In the genomic region with DNA sequence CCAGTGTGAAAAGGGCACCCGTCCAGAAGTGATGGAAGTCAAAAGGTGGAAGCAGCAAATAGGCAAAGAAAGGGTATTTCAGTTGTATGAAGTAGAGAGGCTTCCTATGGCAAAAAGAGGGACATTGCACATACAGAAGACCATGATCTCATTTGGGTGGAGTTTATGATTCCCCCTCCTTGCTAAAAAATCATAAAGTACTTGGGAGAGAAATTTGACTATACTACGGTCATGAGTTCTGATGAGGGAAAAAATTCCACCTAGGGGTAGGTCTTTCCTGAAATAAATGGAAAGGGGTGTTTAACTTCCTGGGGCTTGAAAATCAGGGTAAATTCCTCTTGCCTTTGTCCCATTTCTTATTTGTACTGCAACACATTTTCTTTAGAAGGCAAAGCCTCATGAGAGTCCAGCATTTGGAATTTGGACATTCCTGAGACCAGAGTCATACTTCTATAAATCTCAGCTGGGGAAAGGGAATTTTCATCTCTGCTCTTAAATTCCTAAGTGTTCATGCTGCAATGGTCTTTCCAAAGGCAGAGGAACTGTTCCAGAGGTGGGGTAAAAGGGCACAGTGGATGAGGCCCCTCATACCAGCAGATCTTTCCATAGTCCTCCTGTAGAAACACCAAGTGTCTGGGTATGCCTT, we compare ENCODE assay signal across 10 cellular contexts. TPM values are rescaled to one million over a fixed set of nuclear protein-coding genes. Genes with fewer than 3 reads are reported as not detected.
DNase-seq lines count a peak whose midpoint lies in the region; ATAC-seq, FAIRE-seq and TF ChIP-seq lines count a peak whose summit lies in the region.
"Had no signal": no experiment of that assay in that cellular context is flagged by ENCODE, and none has a peak within 500 bp of the region (broad histone marks: within the 10 kb centered on the region; RNA-seq: fewer than 3 reads in every experiment).

No MANE protein-coding gene starts in this region.

- H2AFZ ChIP-seq in smooth muscle cell (ENCODE audit: low read depth), result no peak overlapping the region

- TF ChIP-seq CTCF in right atrium auricular region (IDR thresholded peaks at IDR 0.05), result no peak
- TF ChIP-seq CTCF in smooth muscle cell (IDR thresholded peaks at IDR 0.05; ENCODE audit: borderline replicate concordance, insufficient read depth, poor library complexity, severe bottlenecking), result no peak

- H3K9me3 ChIP-seq in right atrium auricular region (no peaks in the 10 kb centered on the region), smooth muscle cell (replicated peaks; ENCODE audit: low read depth) (no peaks in the 10 kb centered on the region)

- peaks cover 19% of the 10 kb centered on the region for H3F3A ChIP-seq in smooth muscle cell (ENCODE audit: low read depth)

- peaks cover 0 to 70% of the 10 kb centered on the region in 2 donors for H3K4me1 ChIP-seq in right atrium auricular region
- peaks cover 34% of the 10 kb centered on the region for H3K4me1 ChIP-seq in smooth muscle cell (ENCODE audit: low read depth)

- H3K36me3 Mint-ChIP-seq in activated naive CD4-positive, alpha-beta T cell treated with anti-CD3 and anti-CD28 coated beads, Interleukin-2, amount 10 ng/mL, durations not matched to agents 7 days and 5 days, result peaks cover 41% of the 10 kb centered on the region

- H3K4me3 Mint-ChIP-seq in activated naive CD4-positive, alpha-beta T cell treated with anti-CD3 and anti-CD28 coated beads, Interleukin-2, amount 10 ng/mL, durations not matched to agents 7 days and 5 days, result no peak overlapping the region

- H3K9me3 Mint-ChIP-seq in activated naive CD4-positive, alpha-beta T cell treated with anti-CD3 and anti-CD28 coated beads, Interleukin-2, amount 10 ng/mL, durations not matched to agents 7 days and 5 days, result no peaks in the 10 kb centered on the region

- H3K4me2 ChIP-seq in smooth muscle cell, result peak overlapping the region; percentile 69

- ATAC-seq in left colon, result no peak

- peak; percentile 89 for FAIRE-seq in H54 (lab: Jason Lieb, UNC)
- FAIRE-seq: H1 had no signal

- no peak for DNase-seq in H54 (ENCODE audit: insufficient read length, low spot score)
- DNase-seq in astrocyte of the hippocampus (ENCODE audit: low read depth, low spot score), result peak; percentile 88
- DNase-seq in right atrium auricular region (ENCODE audit: low spot score), result no peak
- no peak for DNase-seq in smooth muscle cell (lab: John Stamatoyannopoulos, UW; ENCODE audit: unreplicated experiment)
- DNase-seq in left colon, result no peak
- DNase-seq in activated naive CD4-positive, alpha-beta T cell treated with anti-CD3 and anti-CD28 coated beads, Interleukin-2, amount 50 U/mL, for 16 hours, result no peak
- DNase-seq in nucleus accumbens (lab: John Stamatoyannopoulos, UW), result no peak
- no peak for DNase-seq in activated naive CD4-positive, alpha-beta T cell treated with anti-CD3 and anti-CD28 coated beads, Interleukin-2, amount 10 ng/mL, durations not matched to agents 7 days and 5 days
- DNase-seq: KBM-7 had no signal

- H3K79me2 ChIP-seq in smooth muscle cell (ENCODE audit: low read depth), result peaks cover 11% of the 10 kb centered on the region

- intact Hi-C loops in left colon (cut with DNase I, micrococcal nuclease), result no loop called here

- H3K27me3 Mint-ChIP-seq in activated naive CD4-positive, alpha-beta T cell treated with anti-CD3 and anti-CD28 coated beads, Interleukin-2, amount 10 ng/mL, durations not matched to agents 7 days and 5 days, result no peaks in the 10 kb centered on the region

- CTCF ChIA-PET in activated naive CD4-positive, alpha-beta T cell treated with anti-CD3 and anti-CD28 coated beads, Interleukin-2, amount 10 ng/mL, durations not matched to agents 7 days and 5 days (lab: Charles Lee), result no interaction called here

- H3K27ac ChIP-seq in right atrium auricular region, result peak overlapping the region; percentile 79 to 86
- H3K27ac ChIP-seq in smooth muscle cell (ENCODE audit: low read depth), result peak overlapping the region; percentile 78

- H3K27me3 ChIP-seq in right atrium auricular region (no peaks in the 10 kb centered on the region), smooth muscle cell (ENCODE audit: low read depth) (no peaks in the 10 kb centered on the region)

- no peak overlapping the region for H3K4me3 ChIP-seq in right atrium auricular region
- no peak overlapping the region for H3K4me3 ChIP-seq in smooth muscle cell

- TF ChIP-seq POLR2A in H54 (IDR thresholded peaks at IDR 0.05; ENCODE audit: low read depth, low read length), result no peak

- 71% methylated on average over 2 of the region's 2 CpGs for WGBS in smooth muscle cell (ENCODE audit: low lambda C conversion rate)

- no peak overlapping the region for H3K27ac Mint-ChIP-seq in activated naive CD4-positive, alpha-beta T cell treated with anti-CD3 and anti-CD28 coated beads, Interleukin-2, amount 10 ng/mL, durations not matched to agents 7 days and 5 days

- no peaks in the 10 kb centered on the region for H4K20me1 ChIP-seq in smooth muscle cell (ENCODE audit: low read depth)

- no peak overlapping the region for H3K9ac ChIP-seq in smooth muscle cell (ENCODE audit: low read depth)

- peaks cover 78% of the 10 kb centered on the region for H3K4me1 Mint-ChIP-seq in activated naive CD4-positive, alpha-beta T cell treated with anti-CD3 and anti-CD28 coated beads, Interleukin-2, amount 10 ng/mL, durations not matched to agents 7 days and 5 days

- H3K36me3 ChIP-seq in right atrium auricular region (no peaks in the 10 kb centered on the region), smooth muscle cell (ENCODE audit: low read depth) (no peaks in the 10 kb centered on the region)

RNA-seq across cellular contexts. Expression of gene LYRM1, which starts 5.8 kb away (rescaled TPM):
- 10 to 100 TPM; 54.2 to 58.7 TPM for total RNA-seq in right atrium auricular region
- total RNA-seq in smooth muscle cell, result 10.2 and 18.6 TPM in 2 replicates
- 11.7 and 15.3 TPM in 2 replicates for polyA plus RNA-seq in smooth muscle cell
- 10 to 100 TPM; 11.7 to 20.1 TPM for total RNA-seq in left colon

RNA-seq across cellular contexts. Expression of gene DCUN1D3, which starts 6.2 kb away (rescaled TPM):
- total RNA-seq in right atrium auricular region, result 10 to 100 TPM in 1 of 2 donors, 1 to 10 TPM in 1; 10.0 to 13.4 TPM
- 36.3 and 37.8 TPM in 2 replicates for total RNA-seq in smooth muscle cell
- polyA plus RNA-seq in smooth muscle cell, result 12.6 and 13.5 TPM in 2 replicates
- 10 to 100 TPM; 12.4 to 14.0 TPM for total RNA-seq in left colon
